8 cellular contexts compared by ENCODE assay signal in genomic region chr16:10385725-10386516, GRCh38. TPM values are rescaled to one million over a fixed set of nuclear protein-coding genes. Genes with fewer than 3 reads are reported as not detected.
A peak's percentile ranks its signal among the peaks of the same experiment; 100 is the strongest.
DNase-seq lines count a peak whose midpoint lies in the region; ATAC-seq and TF ChIP-seq lines count a peak whose summit lies in the region.

TSS of gene ATF7IP2 (plus strand) at chr16:10386061. CDS start at chr16:10430621, 44,560 bp downstream.

- peak within 1 kb of the TSS; percentile 94 for H3K4me3 Mint-ChIP-seq in type B pancreatic cell

- H3K4me1 ChIP-seq in ACC112 (ENCODE audit: control insufficient read depth, insufficient read depth, low read length, unreplicated experiment) = no peaks in the 10 kb centered on the region
- peaks cover 0 to 21% (median 9%) of the 10 kb centered on the region in 12 donors for H3K4me1 ChIP-seq in heart left ventricle

- peak within 1 kb of the TSS; percentile 75 for H3K9ac ChIP-seq in SU-DHL-6 (ENCODE audit: low read length)

- H3K36me3 Mint-ChIP-seq in type B pancreatic cell = peaks cover 26% of the 10 kb centered on the region

- ATAC-seq in GM19025 (IDR thresholded peaks at IDR 0.05; ENCODE audit: low read depth, unreplicated experiment) (peak; percentile 93), HG03354 (IDR thresholded peaks at IDR 0.05; ENCODE audit: poor library complexity, severe bottlenecking, unreplicated experiment) (peak; percentile 96), heart left ventricle (peak; percentile 98 to 100 (median 99))

- H3K4me1 Mint-ChIP-seq in type B pancreatic cell (ENCODE audit: unreplicated experiment) = peaks cover 7% of the 10 kb centered on the region

- no peaks in the 10 kb centered on the region for H3K79me2 ChIP-seq in ACC112 (ENCODE audit: control insufficient read depth, insufficient read depth, low read length, unreplicated experiment)
- H3K79me2 ChIP-seq in SU-DHL-6 (ENCODE audit: insufficient read depth, low read length) = peaks cover 38% of the 10 kb centered on the region

- H2AFZ ChIP-seq in ACC112 (ENCODE audit: low read length, unreplicated experiment) (peak within 1 kb of the TSS; percentile 32), SU-DHL-6 (ENCODE audit: low read depth, low read length, severe bottlenecking) (peak within 1 kb of the TSS; percentile 86)

- peak; percentile 87 for DNase-seq in activated naive CD8-positive, alpha-beta T cell treated with anti-CD3 and anti-CD28 coated beads, Interleukin-2, amount 50 U/mL, for 16 hours (ENCODE audit: low read depth, low spot score)
- peak; percentile 92 to 96 (median 95) for DNase-seq in heart left ventricle
- DNase-seq in pons (ENCODE audit: low spot score) = peak; percentile 69
- DNase-seq in type B pancreatic cell (ENCODE audit: extremely low spot score, unreplicated experiment) = peak; percentile 89

- peaks cover 3% of the 10 kb centered on the region for H3K27me3 Mint-ChIP-seq in type B pancreatic cell

- 0 out of 2 replicates have a peak, but pooled peaks cover 16% of the 10 kb centered on the region for H3F3A ChIP-seq in SU-DHL-6 (ENCODE audit: insufficient read depth)

- H3K9me3 ChIP-seq in SU-DHL-6 (ENCODE audit: insufficient read depth, low read length) (no peaks in the 10 kb centered on the region), heart left ventricle (peaks cover 0 to 9% (median 0%) of the 10 kb centered on the region in 12 donors)

- no peak for TF ChIP-seq CTCF in SU-DHL-6 (IDR thresholded peaks at IDR 0.05; ENCODE audit: insufficient read depth, low read length, poor library complexity, severe bottlenecking)
- no peak for TF ChIP-seq CTCF in heart left ventricle (IDR thresholded peaks at IDR 0.05)
- no peak for TF ChIP-seq CTCF in type B pancreatic cell (conservative IDR thresholded peaks at IDR 0.05)

- H3K9me3 Mint-ChIP-seq in type B pancreatic cell = peaks cover 4% of the 10 kb centered on the region

- H3K9me2 ChIP-seq in SU-DHL-6 (replicated peaks; ENCODE audit: insufficient read depth, low read length) = no peaks in the 10 kb centered on the region

- H3K4me3 ChIP-seq in ACC112 (ENCODE audit: low read depth, low read length) (peak within 1 kb of the TSS; percentile 74), SU-DHL-6 (ENCODE audit: insufficient read depth, low read length, poor library complexity, severe bottlenecking) (peak within 1 kb of the TSS; percentile 77), heart left ventricle (peak within 1 kb of the TSS; percentile 40 to 88 (median 78))

- H4K20me1 ChIP-seq in SU-DHL-6 (ENCODE audit: low read depth, low read length) = no peaks in the 10 kb centered on the region

- peak within 1 kb of the TSS; percentile 72 for H3K4me2 ChIP-seq in SU-DHL-6 (ENCODE audit: low read depth, low read length, poor library complexity, severe bottlenecking)

- H3K27ac Mint-ChIP-seq in type B pancreatic cell = peak within 1 kb of the TSS; percentile 93

- intact Hi-C loops in heart left ventricle (cut with DNase I) = loop anchor here in 3 of 10 donors (2.0 to 10.0 kb wide), 4 partner anchors 19 to 441 kb away; no protein-coding TSS in a partner anchor

- peaks cover 12% of the 10 kb centered on the region; the same call in 1 of the 2 replicates for H3K27me3 ChIP-seq in ACC112 (ENCODE audit: insufficient read depth, low read length)
- H3K27me3 ChIP-seq in SU-DHL-6 (ENCODE audit: low read length) = no peaks in the 10 kb centered on the region
- no peaks in the 10 kb centered on the region for H3K27me3 ChIP-seq in heart left ventricle

- WGBS in heart left ventricle, 4 donors = 4 to 6% (median 5%) methylated on average over 54 to 66 of the region's 66 CpGs

- TF ChIP-seq POLR2A in heart left ventricle (IDR thresholded peaks at IDR 0.05) = peak; percentile 61 to 91

- no peak within 1 kb of the TSS for H3K27ac ChIP-seq in ACC112 (ENCODE audit: low read depth, low read length)
- H3K27ac ChIP-seq in SU-DHL-6 (ENCODE audit: low read depth, low read length) = peak within 1 kb of the TSS; percentile 51
- peak within 1 kb of the TSS; percentile 63 to 91 (median 88) for H3K27ac ChIP-seq in heart left ventricle

- H3K36me3 ChIP-seq in ACC112 (ENCODE audit: insufficient read depth, low read length) = no peaks in the 10 kb centered on the region
- H3K36me3 ChIP-seq in SU-DHL-6 (ENCODE audit: low read length) = peaks cover 7% of the 10 kb centered on the region
- peaks cover 0 to 5% (median 0%) of the 10 kb centered on the region in 9 donors for H3K36me3 ChIP-seq in heart left ventricle

RNA-seq across cellular contexts. Expression of gene ATF7IP2, which starts in this region (rescaled TPM):
- total RNA-seq in heart left ventricle (10 to 100 TPM; 34.4 to 51.8 (median 43.2) TPM), type B pancreatic cell (ENCODE audit: low replicate concordance) (15.5 and 27.5 TPM in 2 replicates)
- 10 to 100 TPM; 32.4 to 54.7 TPM for polyA plus RNA-seq in heart left ventricle
